Comparison of ENCODE assay signal across 38 cellular contexts in the genomic region with DNA sequence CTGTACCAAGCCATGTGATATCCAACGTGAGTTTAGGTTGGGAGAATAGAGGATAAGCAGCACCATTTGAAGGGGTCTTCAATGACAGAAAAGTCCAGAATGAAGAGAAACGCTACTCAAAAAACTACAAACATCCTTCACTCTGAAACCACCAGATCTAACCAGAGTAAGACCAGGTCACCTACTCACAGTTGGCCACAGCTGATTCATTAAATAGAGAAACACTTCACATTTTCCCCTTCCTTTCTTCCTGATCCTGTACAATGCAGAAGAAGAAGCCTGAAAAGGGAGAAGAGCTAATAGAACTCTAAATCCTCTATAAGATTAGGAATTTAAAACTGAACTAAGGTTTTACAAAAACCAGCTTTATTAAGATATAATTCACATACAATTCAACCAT. TPM values are rescaled to one million over a fixed set of nuclear protein-coding genes. Genes with fewer than 3 reads are reported as not detected.
"Had no signal": no experiment of that assay in that cellular context is flagged by ENCODE, and none has a peak within 500 bp of the region (broad histone marks: within the 10 kb centered on the region; RNA-seq: fewer than 3 reads in every experiment).

No MANE protein-coding gene starts in this region.

- H3K27me3 Mint-ChIP-seq: naive thymus-derived CD8-positive, alpha-beta T cell; stimulated activated memory B cell treated with anti-CD40 and anti-IgM and Interleukin-4, amounts not matched to agents 10 μg/mL and 1 μg/mL and 100 μg/mL, for 72 hours had no signal

- ATAC-seq: heart right ventricle; left cardiac atrium; naive thymus-derived CD8-positive, alpha-beta T cell; psoas muscle; right cardiac atrium; stimulated activated memory B cell treated with anti-CD40 and anti-IgM and Interleukin-4, amounts not matched to agents 10 μg/mL and 1 μg/mL and 100 μg/mL, for 72 hours had no signal

- H3K4me3 Mint-ChIP-seq: mesothelial cell of epicardium; naive thymus-derived CD8-positive, alpha-beta T cell; nephron progenitor cell; stimulated activated memory B cell treated with anti-CD40 and anti-IgM and Interleukin-4, amounts not matched to agents 10 μg/mL and 1 μg/mL and 100 μg/mL, for 72 hours had no signal

- H3K36me3 ChIP-seq: esophagus squamous epithelium, heart right ventricle, left lung, sigmoid colon, stomach, thyroid gland, vagina had no signal

- DNase-seq: dermis blood vessel endothelial cell; effector memory CD4-positive, alpha-beta T cell; erythroblast; esophagus squamous epithelium; foreskin melanocyte; glutamatergic neuron; heart right ventricle; hippocampal formation; left cardiac atrium; left lung; mesenchymal stem cell; naive thymus-derived CD8-positive, alpha-beta T cell; nephron progenitor cell; nucleus accumbens; posterior cingulate gyrus; psoas muscle; right cardiac atrium; sigmoid colon; stimulated activated CD4-positive, alpha-beta T cell treated with anti-CD3 and anti-CD28 coated beads, Interleukin-2, amount 100 ng/mL, for 24 hours; stimulated activated CD4-positive, alpha-beta T cell treated with anti-CD3 and anti-CD28 coated beads, Interleukin-4, amount 100 ng/mL, for 24 hours; stomach; thyroid gland had no signal

- FAIRE-seq: endometrium, islet of Langerhans had no signal

- H3K27ac Mint-ChIP-seq: mesothelial cell of epicardium; nephron progenitor cell; stimulated activated memory B cell treated with anti-CD40 and anti-IgM and Interleukin-4, amounts not matched to agents 10 μg/mL and 1 μg/mL and 100 μg/mL, for 72 hours had no signal

- H3K4me1 ChIP-seq: heart right ventricle, left lung, psoas muscle, sigmoid colon, stomach, thyroid gland, vagina had no signal

- H3K9me3 Mint-ChIP-seq: stimulated activated memory B cell treated with anti-CD40 and anti-IgM and Interleukin-4, amounts not matched to agents 10 μg/mL and 1 μg/mL and 100 μg/mL, for 72 hours had no signal

- H3K4me1 Mint-ChIP-seq: nephron progenitor cell had no signal

- H3K27me3 ChIP-seq: esophagus squamous epithelium, heart right ventricle, left lung, sigmoid colon, stomach, thyroid gland, vagina had no signal

- H3K27ac ChIP-seq: coronary artery, esophagus squamous epithelium, heart right ventricle, left lung, psoas muscle, sigmoid colon, stomach, thyroid gland, vagina had no signal

- H3K4me3 ChIP-seq: coronary artery, esophagus squamous epithelium, heart right ventricle, left lung, psoas muscle, sigmoid colon, stomach, thyroid gland, vagina had no signal

- H3K9me3 ChIP-seq: esophagus squamous epithelium, heart right ventricle, left lung, psoas muscle, sigmoid colon, stomach, thyroid gland, vagina had no signal

RNA-seq across cellular contexts. Expression of a gene that starts 19.9 kb away (rescaled TPM):
- total RNA-seq: dermis blood vessel endothelial cell; esophagus squamous epithelium; heart right ventricle; kidney epithelial cell; left cardiac atrium; left lung; lower leg skin; lung microvascular endothelial cell; mesothelial cell of epicardium; myocyte; naive thymus-derived CD8-positive, alpha-beta T cell; osteocyte; psoas muscle; renal cortical epithelial cell; right cardiac atrium; sigmoid colon; skeletal muscle tissue; stomach; subcutaneous adipose tissue; temporal lobe; thyroid gland; ureter; vagina had no signal
- polyA plus RNA-seq: heart right ventricle; naive thymus-derived CD8-positive, alpha-beta T cell; psoas muscle; right cardiac atrium; sigmoid colon; stomach had no signal
